In the genomic region with DNA sequence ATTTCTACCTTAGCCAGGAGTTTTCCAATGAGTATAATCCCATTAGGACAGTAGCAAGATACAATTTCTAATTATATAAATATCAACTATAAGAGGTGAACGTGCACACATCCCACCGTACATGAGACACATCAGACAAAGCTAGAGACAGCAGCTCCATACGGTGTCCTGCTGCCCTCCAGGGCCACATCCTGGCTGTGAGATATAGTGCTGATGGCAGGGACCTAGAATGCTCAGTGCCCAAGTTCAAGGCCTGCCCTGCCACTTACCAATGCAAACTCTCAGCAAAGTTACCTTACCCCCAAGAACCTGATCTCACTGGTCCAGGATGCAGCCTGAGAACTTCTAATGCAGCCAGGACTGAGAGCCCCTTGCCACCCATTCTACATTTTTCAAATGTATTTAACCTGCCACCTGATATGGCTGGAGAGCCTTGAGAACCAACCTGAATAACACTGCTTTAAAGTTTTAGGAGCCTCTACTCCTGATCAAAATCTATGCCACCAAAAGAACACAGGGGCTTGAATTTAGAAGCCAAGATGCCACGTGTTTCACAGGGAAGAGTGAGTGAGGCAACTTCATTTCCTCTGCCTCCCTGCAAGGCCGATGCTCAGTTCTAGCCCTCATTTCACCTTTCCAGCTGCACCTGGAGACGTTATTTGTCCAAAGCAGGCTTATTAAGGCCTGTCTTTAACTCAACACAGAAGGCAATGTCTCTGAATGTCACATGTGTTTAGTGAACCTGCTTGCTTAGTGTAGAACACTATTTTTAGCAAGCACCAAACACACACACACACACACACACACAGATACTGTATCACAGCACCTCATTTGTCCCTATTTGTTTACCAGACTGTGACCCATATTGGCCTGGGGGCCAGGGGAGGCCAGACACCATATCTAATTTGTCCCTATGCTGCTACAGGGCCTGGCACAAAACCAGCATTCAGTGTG, we compare ENCODE assay signal across 15 cellular contexts. TPM values are rescaled to one million over a fixed set of nuclear protein-coding genes. Genes with fewer than 3 reads are reported as not detected.
DNase-seq lines count a peak whose midpoint lies in the region; ATAC-seq, FAIRE-seq and TF ChIP-seq lines count a peak whose summit lies in the region.
"Had no signal": no experiment of that assay in that cellular context is flagged by ENCODE, and none has a peak within 500 bp of the region (broad histone marks: within the 10 kb centered on the region; RNA-seq: fewer than 3 reads in every experiment).

No MANE protein-coding gene starts in this region.

- H3K27me3 Mint-ChIP-seq in T-helper 1 cell treated with Interleukin-12 subunit alpha and Interleukin-12 subunit beta and Interleukin-4 antibody, amounts not matched to agents 30 μg/mL and 1 μg/mL, for 36 hours (ENCODE audit: low read depth), result no peaks in the 10 kb centered on the region
- no peaks in the 10 kb centered on the region for H3K27me3 Mint-ChIP-seq in activated B cell treated with CpG ODN at 0.5 μM for 24 hours
- H3K27me3 Mint-ChIP-seq in neural progenitor cell (ENCODE audit: insufficient read depth, low read depth), result peaks cover 19% of the 10 kb centered on the region

- no peak overlapping the region for H2AFZ ChIP-seq in neural progenitor cell (replicated peaks)

- no peak overlapping the region for H3K9ac ChIP-seq in neural progenitor cell

- no peak overlapping the region for H3K4me2 ChIP-seq in neural progenitor cell
- H3K4me2 ChIP-seq: A549 had no signal

- H3K4me1 Mint-ChIP-seq in T-helper 1 cell treated with Interleukin-12 subunit alpha and Interleukin-12 subunit beta and Interleukin-4 antibody, amounts not matched to agents 30 μg/mL and 1 μg/mL, for 36 hours (ENCODE audit: low read depth), result peaks cover 80% of the 10 kb centered on the region
- peaks cover 88% of the 10 kb centered on the region for H3K4me1 Mint-ChIP-seq in activated B cell treated with CpG ODN at 0.5 μM for 24 hours
- peaks cover 50% of the 10 kb centered on the region for H3K4me1 Mint-ChIP-seq in neural progenitor cell

- TF ChIP-seq CTCF in activated B cell treated with CpG ODN at 0.5 μM for 24 hours (IDR thresholded peaks at IDR 0.05) (no peak), neural progenitor cell (IDR thresholded peaks at IDR 0.05) (no peak), RWPE1 (conservative IDR thresholded peaks at IDR 0.05; ENCODE audit: low read depth) (no peak)

- no peaks in the 10 kb centered on the region for H3K9me3 ChIP-seq in neural progenitor cell (ENCODE audit: low read depth)

- peak overlapping the region; percentile 77 for H3K27ac Mint-ChIP-seq in T-helper 1 cell treated with Interleukin-12 subunit alpha and Interleukin-12 subunit beta and Interleukin-4 antibody, amounts not matched to agents 30 μg/mL and 1 μg/mL, for 36 hours
- peak overlapping the region; percentile 16 for H3K27ac Mint-ChIP-seq in activated B cell treated with CpG ODN at 0.5 μM for 24 hours
- H3K27ac Mint-ChIP-seq in neural progenitor cell, result peak overlapping the region; percentile 69

- H3K27me3 ChIP-seq in neural progenitor cell, result peaks cover 18% of the 10 kb centered on the region

- CTCF ChIA-PET in activated B cell treated with CpG ODN at 0.5 μM for 24 hours (lab: Charles Lee), result interaction anchor here (0.7 to 1.2 kb wide), 4 partner anchors 39 to 151 kb away, joined by 3 read pairs; no protein-coding TSS in a partner anchor
- CTCF ChIA-PET in RWPE1 (lab: Yijun Ruan, JAX), result interaction anchor here (0.6 to 0.7 kb wide), 4 partner anchors 217 to 555 kb away, joined by 3 to 7 read pairs (median 4); no protein-coding TSS in a partner anchor

- FAIRE-seq in urothelium cell line (lab: Jason Lieb, UNC), result no peak
- FAIRE-seq: A549, bronchial epithelial cell, keratinocyte had no signal

- H3K4me1 ChIP-seq in neural progenitor cell, result peaks cover 2% of the 10 kb centered on the region

- H3K4me3 ChIP-seq in neural progenitor cell, result no peak overlapping the region
- H3K4me3 ChIP-seq: A549 had no signal

- no peak overlapping the region for H3K27ac ChIP-seq in neural progenitor cell
- no peak overlapping the region for H3K27ac ChIP-seq in RWPE1
- H3K27ac ChIP-seq: A549 had no signal

- no peaks in the 10 kb centered on the region for H3K79me2 ChIP-seq in neural progenitor cell (ENCODE audit: low read depth)

- H3K4me3 Mint-ChIP-seq in T-helper 1 cell treated with Interleukin-12 subunit alpha and Interleukin-12 subunit beta and Interleukin-4 antibody, amounts not matched to agents 30 μg/mL and 1 μg/mL, for 36 hours, result peak overlapping the region; percentile 36
- peak overlapping the region; percentile 5 for H3K4me3 Mint-ChIP-seq in activated B cell treated with CpG ODN at 0.5 μM for 24 hours
- no peak overlapping the region for H3K4me3 Mint-ChIP-seq in neural progenitor cell

- no peaks in the 10 kb centered on the region for H3K36me3 ChIP-seq in neural progenitor cell

- H4K20me1 ChIP-seq in neural progenitor cell (ENCODE audit: low read depth), result peaks cover under 1% of the 10 kb centered on the region

- H3F3A ChIP-seq in neural progenitor cell (ENCODE audit: low read depth), result peaks cover 7% of the 10 kb centered on the region

- DNase-seq in T-helper 1 cell, result no peak
- DNase-seq in NCI-H146 (lab: John Stamatoyannopoulos, UW), result peak; percentile 84
- DNase-seq in activated B cell treated with CpG ODN at 0.5 μM for 24 hours, result no peak
- DNase-seq in neural progenitor cell (ENCODE audit: low spot score), result no peak
- no peak for DNase-seq in urothelium cell line (ENCODE audit: low spot score)
- no peak for DNase-seq in RWPE1 (ENCODE audit: low spot score)
- DNase-seq: GDM1; GOT3; stimulated activated CD4-positive, alpha-beta T cell treated with anti-CD3 and anti-CD28 coated beads, Interleukin-2, amount 100 ng/mL, for 24 hours had no signal

- intact Hi-C loops in activated B cell treated with CpG ODN at 0.5 μM for 24 hours (cut with micrococcal nuclease), result no loop called here

- ATAC-seq in activated B cell treated with CpG ODN at 0.5 μM for 24 hours (ENCODE audit: low read depth) (no peak), HG03520 (IDR thresholded peaks at IDR 0.05; ENCODE audit: unreplicated experiment) (no peak)
- ATAC-seq: A549, Right ventricle myocardium inferior had no signal

- POLR2A ChIA-PET in activated B cell treated with CpG ODN at 0.5 μM for 24 hours (lab: Charles Lee) (no interaction called here), RWPE1 (lab: Yijun Ruan, JAX; ENCODE audit: low non-redundant PET) (no interaction called here)

- peaks cover 62% of the 10 kb centered on the region for H3K36me3 Mint-ChIP-seq in T-helper 1 cell treated with Interleukin-12 subunit alpha and Interleukin-12 subunit beta and Interleukin-4 antibody, amounts not matched to agents 30 μg/mL and 1 μg/mL, for 36 hours (ENCODE audit: low read depth)
- H3K36me3 Mint-ChIP-seq in activated B cell treated with CpG ODN at 0.5 μM for 24 hours (ENCODE audit: low read depth) (peaks cover 45% of the 10 kb centered on the region), neural progenitor cell (no peaks in the 10 kb centered on the region)

- H3K9me3 Mint-ChIP-seq in T-helper 1 cell treated with Interleukin-12 subunit alpha and Interleukin-12 subunit beta and Interleukin-4 antibody, amounts not matched to agents 30 μg/mL and 1 μg/mL, for 36 hours, result no peaks in the 10 kb centered on the region
- H3K9me3 Mint-ChIP-seq in activated B cell treated with CpG ODN at 0.5 μM for 24 hours (peaks cover 4% of the 10 kb centered on the region), neural progenitor cell (peaks cover 2% of the 10 kb centered on the region)

RNA-seq across cellular contexts. Expression of a gene that starts 6.1 kb away (rescaled TPM):
- total RNA-seq in activated B cell treated with CpG ODN at 0.5 μM for 24 hours (41.2 and 46.0 TPM in 2 replicates), neural progenitor cell (ENCODE audit: low replicate concordance) (0.19 and 0.25 TPM in 2 replicates)
- total RNA-seq: bronchial epithelial cell had no signal

Comparison
In these comparisons a context has a peak if more than half of its experiments do, and no peak if none do; other contexts are left out.
1. H3K27ac Mint-ChIP-seq: peak in every context shown above with its lines; median percentile 77 in T-helper 1 cell treated with Interleukin-12 subunit alpha and Interleukin-12 subunit beta and Interleukin-4 antibody, amounts not matched to agents 30 μg/mL and 1 μg/mL, for 36 hours; 69 in neural progenitor cell; 16 in activated B cell treated with CpG ODN at 0.5 μM for 24 hours.
2. RNA of a gene that starts 6.1 kb away (total RNA-seq): 41.2 to 46.0 TPM in activated B cell treated with CpG ODN at 0.5 μM for 24 hours; 0.19 to 0.25 TPM in neural progenitor cell; every median in the first group is over 10 times any median in the second.